In genomic region chr1:56441586-56441985, GRCh38 we compare ENCODE assay signal across 18 cellular contexts.
DNase-seq lines count a peak whose midpoint lies in the region; TF ChIP-seq lines count a peak whose summit lies in the region.
"Had no signal": no experiment of that assay in that cellular context is flagged by ENCODE, and none has a peak within 500 bp of the region (broad histone marks: within the 10 kb centered on the region; RNA-seq: fewer than 3 reads in every experiment).

No MANE protein-coding gene starts in this region.

- no peak for TF ChIP-seq CTCF in neural progenitor cell (IDR thresholded peaks at IDR 0.05)

- no peaks in the 10 kb centered on the region for H4K20me1 ChIP-seq in neural progenitor cell (ENCODE audit: low read depth)

- H3K4me3 Mint-ChIP-seq in neural progenitor cell = no peak overlapping the region
- H3K4me3 Mint-ChIP-seq: CD4-positive, CD25-positive, alpha-beta regulatory T cell; CD8-positive, alpha-beta T cell; H9 had no signal

- no peak overlapping the region for H3K27ac ChIP-seq in neural progenitor cell
- H3K27ac ChIP-seq: 22Rv1, A549, GM23248 had no signal

- intact Hi-C loops in head of caudate nucleus (cut with DNase I) = no loop called here

- H3F3A ChIP-seq in neural progenitor cell (ENCODE audit: low read depth) = peaks cover 24% of the 10 kb centered on the region

- H2AFZ ChIP-seq in neural progenitor cell (replicated peaks) = no peak overlapping the region
- H2AFZ ChIP-seq: GM23248 had no signal

- H3K36me3 ChIP-seq in neural progenitor cell = no peaks in the 10 kb centered on the region

- H3K27ac Mint-ChIP-seq in neural progenitor cell = peak overlapping the region; percentile 79
- H3K27ac Mint-ChIP-seq: CD4-positive, CD25-positive, alpha-beta regulatory T cell; CD8-positive, alpha-beta T cell; H9 had no signal

- peaks cover 41% of the 10 kb centered on the region for H3K4me1 ChIP-seq in neural progenitor cell

- peaks cover 52% of the 10 kb centered on the region for H3K4me1 Mint-ChIP-seq in neural progenitor cell
- H3K4me1 Mint-ChIP-seq: CD4-positive, CD25-positive, alpha-beta regulatory T cell had no signal

- no peaks in the 10 kb centered on the region for H3K36me3 Mint-ChIP-seq in neural progenitor cell
- H3K36me3 Mint-ChIP-seq: CD4-positive, CD25-positive, alpha-beta regulatory T cell; CD8-positive, alpha-beta T cell had no signal

- no peaks in the 10 kb centered on the region for H3K27me3 ChIP-seq in neural progenitor cell

- peak; percentile 32 for DNase-seq in DMS153 (lab: John Stamatoyannopoulos, UW)
- DNase-seq in DMS153 treated with DMSO at 0.1 percent for 48 hours (lab: John Stamatoyannopoulos, UW; ENCODE audit: unreplicated experiment) = no peak
- DNase-seq in CD1c-positive myeloid dendritic cell (ENCODE audit: extremely low spot score) = peak; percentile 35
- peak; percentile 52 for DNase-seq in dermis blood vessel endothelial cell
- no peak for DNase-seq in neural progenitor cell (ENCODE audit: low spot score)
- no peak for DNase-seq in A172 (ENCODE audit: low spot score)
- no peak for DNase-seq in head of caudate nucleus
- DNase-seq: ACHN; AML-193; C1 segment of cervical spinal cord; CD4-positive, CD25-positive, alpha-beta regulatory T cell; CD8-positive, alpha-beta T cell; DMS 273 treated with DMSO at 0.1 percent for 48 hours; DND-41; GM23248; H9 had no signal

- no peak overlapping the region for H3K4me2 ChIP-seq in neural progenitor cell
- H3K4me2 ChIP-seq: A549 had no signal

- no peaks in the 10 kb centered on the region for H3K9me3 ChIP-seq in neural progenitor cell (ENCODE audit: low read depth)
- H3K9me3 ChIP-seq: A549 had no signal

- H3K9ac ChIP-seq in neural progenitor cell = no peak overlapping the region
- H3K9ac ChIP-seq: GM23248 had no signal

- no peak overlapping the region for H3K4me3 ChIP-seq in neural progenitor cell
- H3K4me3 ChIP-seq: A549, GM23248 had no signal

- no peaks in the 10 kb centered on the region for H3K9me3 Mint-ChIP-seq in neural progenitor cell
- H3K9me3 Mint-ChIP-seq: CD8-positive, alpha-beta T cell; H9 had no signal

- H3K27me3 Mint-ChIP-seq in neural progenitor cell (ENCODE audit: insufficient read depth, low read depth) = peaks cover 5% of the 10 kb centered on the region

- H3K79me2 ChIP-seq in neural progenitor cell (ENCODE audit: low read depth) = no peaks in the 10 kb centered on the region

Comparison
In these comparisons a context has a peak if more than half of its experiments do, and no peak if none do; other contexts are left out.
1. DNase-seq: peak in DMS153 (single experiment), CD1c-positive myeloid dendritic cell (single experiment) and dermis blood vessel endothelial cell (single experiment); none in DMS153 treated with DMSO at 0.1 percent for 48 hours (single experiment), neural progenitor cell (single experiment), A172 (single experiment) and head of caudate nucleus (0 of 42).